Comparison of ENCODE assay signal across 10 cellular contexts in the genomic region with DNA sequence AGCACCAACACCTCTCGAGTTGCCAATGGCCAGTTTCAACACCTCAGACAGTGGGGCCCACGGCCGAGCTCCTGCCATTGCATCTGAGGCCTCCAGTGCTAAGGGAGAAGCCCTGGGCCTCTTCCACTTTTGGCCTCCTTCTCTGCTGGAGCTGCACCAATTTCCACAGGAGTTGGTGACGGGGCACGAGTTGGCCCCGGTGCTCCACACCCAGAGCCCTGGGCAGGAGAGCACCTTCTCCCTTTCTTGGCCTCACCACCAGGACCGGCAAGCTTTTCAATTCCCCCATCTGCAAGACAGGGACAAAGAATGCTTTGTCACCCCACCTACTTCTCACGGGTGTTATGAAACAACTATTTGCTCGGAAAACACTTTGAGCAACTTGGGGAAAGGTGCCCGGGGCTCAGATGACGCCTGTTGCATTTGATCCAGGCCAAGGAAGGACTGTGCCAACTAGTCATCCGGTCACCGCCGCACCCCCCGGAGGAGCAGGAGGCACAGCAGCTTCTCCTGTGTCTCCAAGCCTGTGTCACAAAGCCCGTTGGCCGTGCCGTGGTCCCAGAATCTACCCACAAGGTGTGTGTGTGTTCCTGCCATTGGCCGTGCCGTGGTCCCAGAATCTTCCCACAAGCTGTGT. TPM values are rescaled to one million over a fixed set of nuclear protein-coding genes. Genes with fewer than 3 reads are reported as not detected.
A peak's percentile ranks its signal among the peaks of the same experiment; 100 is the strongest.
DNase-seq lines count a peak whose midpoint lies in the region; ATAC-seq and TF ChIP-seq lines count a peak whose summit lies in the region.
"Had no signal": no experiment of that assay in that cellular context is flagged by ENCODE, and none has a peak within 500 bp of the region (broad histone marks: within the 10 kb centered on the region; RNA-seq: fewer than 3 reads in every experiment).

No MANE protein-coding gene starts in this region.

- H3K4me2 ChIP-seq in smooth muscle cell, result peak overlapping the region; percentile 35

- no peak overlapping the region for H3K4me3 ChIP-seq in smooth muscle cell

- DNase-seq in amygdala (lab: John Stamatoyannopoulos, UW) (peak in 30 of 56 donors; percentile 12 to 64 (median 32)), hypothalamus (lab: John Stamatoyannopoulos, UW) (peak in 37 of 51 donors; percentile 10 to 76 (median 48)), smooth muscle cell (lab: John Stamatoyannopoulos, UW; ENCODE audit: unreplicated experiment) (no peak), hippocampal formation (lab: John Stamatoyannopoulos, UW) (no peak), NCI-H128 (lab: John Stamatoyannopoulos, UW; ENCODE audit: unreplicated experiment) (no peak)
- DNase-seq: GF-D8; stimulated activated naive CD4-positive, alpha-beta T cell treated with Interleukin-2 at 50 U/mL for 16 hours had no signal

- peak; percentile 55; the same call in 1 of the 2 replicates for TF ChIP-seq EP300 in Ishikawa (IDR thresholded peaks at IDR 0.05; ENCODE audit: borderline replicate concordance)

- H3K79me2 ChIP-seq in smooth muscle cell (ENCODE audit: low read depth), result no peaks in the 10 kb centered on the region

- 86% methylated on average over 20 of the region's 20 CpGs for WGBS in smooth muscle cell (ENCODE audit: low lambda C conversion rate)

- H3K4me1 ChIP-seq in smooth muscle cell (ENCODE audit: low read depth), result peaks cover 15% of the 10 kb centered on the region

- peak overlapping the region; percentile 100 for H3K27ac ChIP-seq in smooth muscle cell (ENCODE audit: low read depth)

- no peaks in the 10 kb centered on the region for H3K36me3 ChIP-seq in smooth muscle cell (ENCODE audit: low read depth)

- no peak for TF ChIP-seq CTCF in smooth muscle cell (IDR thresholded peaks at IDR 0.05; ENCODE audit: borderline replicate concordance, insufficient read depth, poor library complexity, severe bottlenecking)

- H3K9me3 ChIP-seq in smooth muscle cell (replicated peaks; ENCODE audit: low read depth), result no peaks in the 10 kb centered on the region

- no peak overlapping the region for H2AFZ ChIP-seq in smooth muscle cell (ENCODE audit: low read depth)

- ATAC-seq in HG03378 (IDR thresholded peaks at IDR 0.05; ENCODE audit: unreplicated experiment), result no peak
- ATAC-seq in GM18873 (IDR thresholded peaks at IDR 0.05; ENCODE audit: low FRiP score, unreplicated experiment), result no peak

- H3K27me3 ChIP-seq in smooth muscle cell (ENCODE audit: low read depth), result no peaks in the 10 kb centered on the region

- H4K20me1 ChIP-seq in smooth muscle cell (ENCODE audit: low read depth), result no peaks in the 10 kb centered on the region

- no peak for TF ChIP-seq RAD21 in Ishikawa (IDR thresholded peaks at IDR 0.05; ENCODE audit: low read depth)

- peak overlapping the region; percentile 95 for H3K9ac ChIP-seq in smooth muscle cell (ENCODE audit: low read depth)

- H3F3A ChIP-seq in smooth muscle cell (ENCODE audit: low read depth), result peaks cover 23% of the 10 kb centered on the region

TF ChIP-seq in Ishikawa, 13 proteins besides CTCF, POLR2A, EP300 and RAD21:
- TF ChIP-seq EGR1 (IDR thresholded peaks at IDR 0.05) (no peak), TCF12 (IDR thresholded peaks at IDR 0.05; ENCODE audit: low read depth) (peak; percentile 73), CEBPB (IDR thresholded peaks at IDR 0.05) (peak; percentile 61; the same call in 1 of the 2 replicates), TEAD4 (IDR thresholded peaks at IDR 0.05) (no peak; the same call in 1 of the 2 replicates), NFIC (IDR thresholded peaks at IDR 0.05) (peak; percentile 57), TAF1 (IDR thresholded peaks at IDR 0.05; ENCODE audit: low read depth) (no peak)
- TF ChIP-seq, protein P1, sequence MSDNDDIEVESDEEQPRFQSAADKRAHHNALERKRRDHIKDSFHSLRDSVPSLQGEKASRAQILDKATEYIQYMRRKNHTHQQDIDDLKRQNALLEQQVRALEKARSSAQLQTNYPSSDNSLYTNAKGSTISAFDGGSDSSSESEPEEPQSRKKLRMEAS (IDR thresholded peaks at IDR 0.05), result peak; percentile 44; the same call in 1 of the 2 replicates
- TF ChIP-seq, protein P2, sequence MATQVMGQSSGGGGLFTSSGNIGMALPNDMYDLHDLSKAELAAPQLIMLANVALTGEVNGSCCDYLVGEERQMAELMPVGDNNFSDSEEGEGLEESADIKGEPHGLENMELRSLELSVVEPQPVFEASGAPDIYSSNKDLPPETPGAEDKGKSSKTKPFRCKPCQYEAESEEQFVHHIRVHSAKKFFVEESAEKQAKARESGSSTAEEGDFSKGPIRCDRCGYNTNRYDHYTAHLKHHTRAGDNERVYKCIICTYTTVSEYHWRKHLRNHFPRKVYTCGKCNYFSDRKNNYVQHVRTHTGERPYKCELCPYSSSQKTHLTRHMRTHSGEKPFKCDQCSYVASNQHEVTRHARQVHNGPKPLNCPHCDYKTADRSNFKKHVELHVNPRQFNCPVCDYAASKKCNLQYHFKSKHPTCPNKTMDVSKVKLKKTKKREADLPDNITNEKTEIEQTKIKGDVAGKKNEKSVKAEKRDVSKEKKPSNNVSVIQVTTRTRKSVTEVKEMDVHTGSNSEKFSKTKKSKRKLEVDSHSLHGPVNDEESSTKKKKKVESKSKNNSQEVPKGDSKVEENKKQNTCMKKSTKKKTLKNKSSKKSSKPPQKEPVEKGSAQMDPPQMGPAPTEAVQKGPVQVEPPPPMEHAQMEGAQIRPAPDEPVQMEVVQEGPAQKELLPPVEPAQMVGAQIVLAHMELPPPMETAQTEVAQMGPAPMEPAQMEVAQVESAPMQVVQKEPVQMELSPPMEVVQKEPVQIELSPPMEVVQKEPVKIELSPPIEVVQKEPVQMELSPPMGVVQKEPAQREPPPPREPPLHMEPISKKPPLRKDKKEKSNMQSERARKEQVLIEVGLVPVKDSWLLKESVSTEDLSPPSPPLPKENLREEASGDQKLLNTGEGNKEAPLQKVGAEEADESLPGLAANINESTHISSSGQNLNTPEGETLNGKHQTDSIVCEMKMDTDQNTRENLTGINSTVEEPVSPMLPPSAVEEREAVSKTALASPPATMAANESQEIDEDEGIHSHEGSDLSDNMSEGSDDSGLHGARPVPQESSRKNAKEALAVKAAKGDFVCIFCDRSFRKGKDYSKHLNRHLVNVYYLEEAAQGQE (IDR thresholded peaks at IDR 0.05; ENCODE audit: low read depth), result no peak

RNA-seq across cellular contexts. Expression of a gene that starts 55.2 kb away (rescaled TPM):
- total RNA-seq in smooth muscle cell, result 82.1 and 88.7 TPM in 2 replicates
- 46.1 and 71.3 TPM in 2 replicates for polyA plus RNA-seq in smooth muscle cell

Comparison
In these comparisons a context has a peak if more than half of its experiments do, and no peak if none do; other contexts are left out.
1. DNase-seq: peak in amygdala (30 of 56) and hypothalamus (37 of 51); none in smooth muscle cell (single experiment), hippocampal formation (0 of 2) and NCI-H128 (single experiment).